Comparison of ENCODE assay signal across 9 cellular contexts in the genomic region with DNA sequence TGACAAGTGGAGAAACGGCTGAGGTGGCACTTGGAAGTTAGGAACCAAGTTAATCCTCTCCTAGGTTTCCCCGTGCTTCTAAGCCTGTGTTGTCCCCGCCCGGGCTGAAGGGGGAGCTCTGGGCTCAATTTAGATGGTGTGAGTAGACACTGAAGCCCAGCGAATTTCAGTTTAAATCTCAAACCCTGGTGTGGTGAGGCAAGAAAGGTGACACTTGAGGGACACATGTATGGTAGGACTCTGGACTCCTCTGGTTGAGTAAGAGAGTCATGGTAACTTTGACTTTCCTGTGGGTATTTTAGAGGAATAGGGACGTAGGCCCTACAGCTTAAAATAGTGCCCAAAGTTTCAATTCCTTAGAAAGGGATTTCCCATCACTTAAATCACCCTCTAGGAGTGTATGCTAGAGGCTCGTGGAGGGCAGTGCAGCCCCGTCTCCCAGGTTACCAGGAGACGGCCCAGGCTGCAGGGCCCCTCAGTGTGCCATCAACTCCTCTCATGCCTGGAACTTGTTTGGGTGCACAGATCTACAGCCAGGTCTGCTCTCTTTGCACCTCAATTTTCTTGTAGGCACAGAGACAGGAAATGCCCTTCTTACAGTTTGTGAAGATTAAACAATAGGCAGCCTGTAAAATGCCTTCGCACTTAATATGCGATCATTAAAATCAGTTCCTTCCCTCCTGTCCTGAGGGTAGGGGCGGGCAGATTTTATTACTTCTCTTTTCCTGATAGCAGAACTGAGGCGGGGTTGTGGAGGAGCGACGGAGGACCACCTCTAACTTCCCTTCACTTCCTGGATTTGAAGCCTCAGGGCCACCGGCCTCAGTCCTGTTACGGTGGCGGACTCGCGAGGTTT. TPM values are rescaled to one million over a fixed set of nuclear protein-coding genes. Genes with fewer than 3 reads are reported as not detected.
A peak's percentile ranks its signal among the peaks of the same experiment; 100 is the strongest.
DNase-seq lines count a peak whose midpoint lies in the region; ATAC-seq and TF ChIP-seq lines count a peak whose summit lies in the region.
"Had no signal": no experiment of that assay in that cellular context is flagged by ENCODE, and none has a peak within 500 bp of the region (broad histone marks: within the 10 kb centered on the region; RNA-seq: fewer than 3 reads in every experiment).

No MANE protein-coding gene starts in this region.

- peaks cover 81% of the 10 kb centered on the region for H3K27me3 Mint-ChIP-seq in activated T-cell treated with anti-CD3 and anti-CD28 coated beads, Interleukin-2, amount 50 U/mL, for 72 hours (ENCODE audit: low read depth)

- DNase-seq in DMS153 (lab: John Stamatoyannopoulos, UW): peak; percentile 9
- peak; percentile 39 for DNase-seq in NCI-H1694 treated with DMSO at 0.1 percent for 48 hours (lab: John Stamatoyannopoulos, UW)
- DNase-seq in activated T-cell treated with anti-CD3 and anti-CD28 coated beads, Interleukin-2, amount 50 U/mL, for 72 hours: peak; percentile 55 to 65
- peak; percentile 77 for DNase-seq in cardiac muscle cell (ENCODE audit: low read depth in 1 of 2, low spot score in 1 of 2)
- DNase-seq in putamen (ENCODE audit: low spot score): peak; percentile 16
- no peak for DNase-seq in cerebellar nuclear complex (lab: John Stamatoyannopoulos, UW)

- H3K4me3 ChIP-seq in cardiac muscle cell: no peak overlapping the region

- peaks cover 32% of the 10 kb centered on the region for H3K4me1 Mint-ChIP-seq in activated T-cell treated with anti-CD3 and anti-CD28 coated beads, Interleukin-2, amount 50 U/mL, for 72 hours (ENCODE audit: low read depth)

- peaks cover 31% of the 10 kb centered on the region for H3K27me3 ChIP-seq in cardiac muscle cell

- H3K4me1 ChIP-seq in cardiac muscle cell (ENCODE audit: low read depth): peaks cover 29% of the 10 kb centered on the region

- H3K27ac ChIP-seq in cardiac muscle cell: no peak overlapping the region

- H3K36me3 ChIP-seq in cardiac muscle cell: no peaks in the 10 kb centered on the region

- no peaks in the 10 kb centered on the region for H3K9me3 ChIP-seq in cardiac muscle cell (ENCODE audit: low read depth)

- H3K9me3 Mint-ChIP-seq in activated T-cell treated with anti-CD3 and anti-CD28 coated beads, Interleukin-2, amount 50 U/mL, for 72 hours: no peaks in the 10 kb centered on the region

- H3K27ac Mint-ChIP-seq in activated T-cell treated with anti-CD3 and anti-CD28 coated beads, Interleukin-2, amount 50 U/mL, for 72 hours: no peak overlapping the region

- ATAC-seq in GM18909 (IDR thresholded peaks at IDR 0.05; ENCODE audit: poor library complexity, unreplicated experiment): peak; percentile 79
- ATAC-seq in HG03025 (IDR thresholded peaks at IDR 0.05; ENCODE audit: low FRiP score, unreplicated experiment): peak; percentile 73
- ATAC-seq in activated T-cell treated with anti-CD3 and anti-CD28 coated beads, Interleukin-2, amount 50 U/mL, for 72 hours (replicated peaks in 1 of 2): peak; percentile 80 to 82

- peak; percentile 91 for TF ChIP-seq CTCF in cardiac muscle cell (IDR thresholded peaks at IDR 0.05; ENCODE audit: low read depth, low read length)

- H3K36me3 Mint-ChIP-seq in activated T-cell treated with anti-CD3 and anti-CD28 coated beads, Interleukin-2, amount 50 U/mL, for 72 hours (ENCODE audit: insufficient read depth in 2 of 2): peaks cover 2 to 3% of the 10 kb centered on the region in 2 donors

- peak overlapping the region; percentile 58 to 78 for H3K4me3 Mint-ChIP-seq in activated T-cell treated with anti-CD3 and anti-CD28 coated beads, Interleukin-2, amount 50 U/mL, for 72 hours

RNA-seq across cellular contexts. Expression of gene HAND2, which starts 23.9 kb away (rescaled TPM):
- not detected for total RNA-seq in activated T-cell treated with anti-CD3 and anti-CD28 coated beads, Interleukin-2, amount 50 U/mL, for 72 hours
- 352 and 607 TPM in 2 replicates for total RNA-seq in cardiac muscle cell
- 175 and 199 TPM in 2 replicates for polyA plus RNA-seq in cardiac muscle cell
- total RNA-seq: temporal lobe had no signal

Comparison
In these comparisons a context has a peak if more than half of its experiments do, and no peak if none do; other contexts are left out.
1. DNase-seq: peak in DMS153 (single experiment), NCI-H1694 treated with DMSO at 0.1 percent for 48 hours (single experiment), activated T-cell treated with anti-CD3 and anti-CD28 coated beads, Interleukin-2, amount 50 U/mL, for 72 hours (2 of 2), cardiac muscle cell (2 of 2) and putamen (single experiment); none in cerebellar nuclear complex (0 of 2).
2. RNA of gene HAND2, which starts 23.9 kb away (total RNA-seq): 352 to 607 TPM in cardiac muscle cell; not detected in activated T-cell treated with anti-CD3 and anti-CD28 coated beads, Interleukin-2, amount 50 U/mL, for 72 hours; every median in the first group is over 100 times any median in the second.
3. Peak in every context shown above with its lines, with median percentiles within 50 percentile points of each other: ATAC-seq.